26 cellular contexts compared by ENCODE assay signal in the genomic region with DNA sequence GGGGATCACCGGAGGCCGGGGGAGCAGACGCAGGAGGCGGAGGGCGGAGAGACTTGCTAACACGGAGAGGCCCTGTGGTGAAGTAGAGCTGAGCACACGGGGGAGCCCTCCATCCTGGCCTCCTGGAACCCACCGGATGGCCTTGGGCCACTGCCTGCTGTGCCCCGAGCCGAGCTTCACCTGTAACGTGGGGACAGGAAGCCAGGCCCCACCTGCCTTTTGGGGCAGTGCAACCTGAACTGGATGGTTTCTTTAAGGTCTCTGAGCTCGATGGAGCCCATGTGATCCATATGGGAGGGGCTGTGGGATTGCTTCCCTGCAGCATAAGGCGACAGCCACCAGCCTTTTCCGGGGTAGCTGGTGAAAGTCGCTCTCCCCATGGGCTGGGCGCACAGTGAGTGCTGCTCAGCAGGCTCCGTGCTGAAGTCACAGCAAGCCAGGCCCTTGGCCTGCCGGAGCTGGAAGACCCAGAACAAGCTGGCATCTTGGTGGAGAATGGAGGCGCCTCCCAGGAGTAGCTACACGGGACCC. TPM values are rescaled to one million over a fixed set of nuclear protein-coding genes. Genes with fewer than 3 reads are reported as not detected.
DNase-seq lines count a peak whose midpoint lies in the region; ATAC-seq and TF ChIP-seq lines count a peak whose summit lies in the region.
"Had no signal": no experiment of that assay in that cellular context is flagged by ENCODE, and none has a peak within 500 bp of the region (broad histone marks: within the 10 kb centered on the region; RNA-seq: fewer than 3 reads in every experiment).

No MANE protein-coding gene starts in this region.

- H3K79me1 ChIP-seq in neuronal stem cell (ENCODE audit: low read depth, low read length), result no peaks in the 10 kb centered on the region

- H4K8ac ChIP-seq in neuronal stem cell (ENCODE audit: low read depth, low read length), result peak overlapping the region; percentile 43

- H3K4me1 ChIP-seq in BLaER1, result peaks cover 81% of the 10 kb centered on the region
- no peaks in the 10 kb centered on the region for H3K4me1 ChIP-seq in GM23338 (ENCODE audit: insufficient read depth)
- H3K4me1 ChIP-seq in neuronal stem cell (ENCODE audit: control insufficient read depth in 2 of 2, insufficient read depth in 1 of 2, low read depth in 1 of 2, low read length in 2 of 2), result peaks cover 0 to 2% of the 10 kb centered on the region in 2 donors
- H3K4me1 ChIP-seq in BE2C, result no peaks in the 10 kb centered on the region
- H3K4me1 ChIP-seq in SK-N-SH (ENCODE audit: control insufficient read depth in 1 of 2, insufficient read depth in 2 of 2, low read depth in 1 of 2, low read length in 1 of 2), result no peaks in the 10 kb centered on the region; a peak in 1 of 4 replicates
- H3K4me1 ChIP-seq: Peyer's patch had no signal

- TF ChIP-seq CTCF in GM23338 (conservative IDR thresholded peaks at IDR 0.05; ENCODE audit: low read depth in 2 of 2), result no peak
- TF ChIP-seq CTCF in BE2C (IDR thresholded peaks at IDR 0.05; ENCODE audit: low read depth, low read length), result no peak
- no peak for TF ChIP-seq CTCF in SK-N-SH (IDR thresholded peaks at IDR 0.05)

- H3K27me3 ChIP-seq in BLaER1 (no peaks in the 10 kb centered on the region), GM23338 (ENCODE audit: insufficient read depth) (no peaks in the 10 kb centered on the region), neuronal stem cell (ENCODE audit: control insufficient read depth in 3 of 3, insufficient read depth in 3 of 3, low read depth in 1 of 3, low read length in 3 of 3) (no peaks in the 10 kb centered on the region), BE2C (no peaks in the 10 kb centered on the region), SK-N-SH (ENCODE audit: insufficient read depth) (no peaks in the 10 kb centered on the region)
- H3K27me3 ChIP-seq: Peyer's patch had no signal

- DNase-seq in GM23338 (ENCODE audit: low spot score), result no peak
- peak; percentile 42 for DNase-seq in cerebellar cortex (ENCODE audit: low spot score)
- no peak for DNase-seq in neuronal stem cell (ENCODE audit: low spot score)
- no peak for DNase-seq in BE2C
- no peak for DNase-seq in SK-N-SH
- DNase-seq in RKO (ENCODE audit: low spot score), result no peak
- no peak for DNase-seq in islet precursor cell
- DNase-seq: ACHN, Caco-2, EL, GF-D8, IMR-90, MM.1S, NCI-H2029, NCI-H226, NCI-H510A, NCI-H69, Peyer's patch, SIG-M5 had no signal

- no peak for TF ChIP-seq RAD21 in SK-N-SH (IDR thresholded peaks at IDR 0.05; ENCODE audit: low read length)

- WGBS in neuronal stem cell (ENCODE audit: extremely low coverage in 2 of 2, insufficient read length in 2 of 2, insufficient replicate concordance in 1 of 2), 2 donors, result no CpG with 5 or more reads among the region's 20 CpGs
- WGBS in SK-N-SH (ENCODE audit: low lambda C conversion rate), result 90% methylated on average over 6 of the region's 20 CpGs

- no peak overlapping the region for H3K9ac ChIP-seq in BLaER1
- no peak overlapping the region for H3K9ac ChIP-seq in neuronal stem cell (ENCODE audit: low read depth, low read length, poor library complexity)
- H3K9ac ChIP-seq in SK-N-SH, result no peak overlapping the region
- H3K9ac ChIP-seq: KMS-11 had no signal

- H3K4me3 Mint-ChIP-seq in GM23338, result no peak overlapping the region
- H3K4me3 Mint-ChIP-seq: CD4-positive, alpha-beta memory T cell had no signal

- H4K91ac ChIP-seq in neuronal stem cell (ENCODE audit: low read depth, low read length, poor library complexity), result no peak overlapping the region

- CTCF ChIA-PET in SK-N-SH (lab: Yijun Ruan, JAX), result interaction anchor here (0.8 to 1.6 kb wide), 4 partner anchors 21 to 135 kb away, joined by 3 to 7 read pairs (median 3); no protein-coding TSS in a partner anchor

- H3K79me2 ChIP-seq in GM23338 (replicated peaks; ENCODE audit: insufficient read depth), result no peaks in the 10 kb centered on the region
- no peaks in the 10 kb centered on the region for H3K79me2 ChIP-seq in SK-N-SH (ENCODE audit: insufficient read depth)

- peak overlapping the region; percentile 53 for H3K23ac ChIP-seq in neuronal stem cell (ENCODE audit: low read depth, low read length, poor library complexity)

- H2BK5ac ChIP-seq in neuronal stem cell (ENCODE audit: low read length), result peak overlapping the region; percentile 39

- H3K36me3 ChIP-seq in BLaER1, result peaks cover 76% of the 10 kb centered on the region
- H3K36me3 ChIP-seq in GM23338 (ENCODE audit: insufficient read depth), result no peaks in the 10 kb centered on the region
- H3K36me3 ChIP-seq in neuronal stem cell (replicated peaks in 1 of 2; ENCODE audit: control insufficient read depth in 2 of 2, insufficient read depth in 2 of 2, low read length in 2 of 2), result peaks cover 0 to 2% of the 10 kb centered on the region in 2 donors
- H3K36me3 ChIP-seq in BE2C, result no peaks in the 10 kb centered on the region
- no peaks in the 10 kb centered on the region for H3K36me3 ChIP-seq in SK-N-SH (replicated peaks in 1 of 2; ENCODE audit: control insufficient read depth in 1 of 2, insufficient read depth in 2 of 2, low read length in 1 of 2)

- H3K9me2 ChIP-seq in GM23338 (ENCODE audit: insufficient read depth) (no peaks in the 10 kb centered on the region), SK-N-SH (no peaks in the 10 kb centered on the region)

- no peak overlapping the region for H2BK120ac ChIP-seq in neuronal stem cell (ENCODE audit: low read depth, low read length)

- H2BK12ac ChIP-seq in neuronal stem cell (ENCODE audit: low read length), result peak overlapping the region; percentile 31

- no peaks in the 10 kb centered on the region; the same call in 2 of the 3 replicates for H3K4me1 Mint-ChIP-seq in GM23338
- H3K4me1 Mint-ChIP-seq: CD4-positive, alpha-beta memory T cell had no signal

- no peaks in the 10 kb centered on the region for H3F3A ChIP-seq in GM23338 (replicated peaks; ENCODE audit: low read depth)
- H3F3A ChIP-seq in SK-N-SH (replicated peaks; ENCODE audit: insufficient read depth), result no peaks in the 10 kb centered on the region

- H2AFZ ChIP-seq in GM23338 (no peak overlapping the region), neuronal stem cell (ENCODE audit: low read length) (no peak overlapping the region), SK-N-SH (ENCODE audit: low read depth) (no peak overlapping the region)

- H3K27me3 Mint-ChIP-seq in GM23338 (ENCODE audit: insufficient read depth, low read depth, poor library complexity), result peaks cover 12% of the 10 kb centered on the region
- H3K27me3 Mint-ChIP-seq: CD4-positive, alpha-beta memory T cell had no signal

- H3K9me3 Mint-ChIP-seq in GM23338, result no peaks in the 10 kb centered on the region
- H3K9me3 Mint-ChIP-seq: CD4-positive, alpha-beta memory T cell had no signal

- H4K20me1 ChIP-seq in BLaER1 (peaks cover 61% of the 10 kb centered on the region), GM23338 (replicated peaks; ENCODE audit: insufficient read depth) (no peaks in the 10 kb centered on the region), SK-N-SH (ENCODE audit: insufficient read depth) (no peaks in the 10 kb centered on the region)

- no peaks in the 10 kb centered on the region for H3K36me3 Mint-ChIP-seq in GM23338 (ENCODE audit: low read depth)

- H3K4me3 ChIP-seq in BLaER1 (no peak overlapping the region), GM23338 (no peak overlapping the region), neuronal stem cell (ENCODE audit: low read length in 2 of 2) (no peak overlapping the region), BE2C (ENCODE audit: low read depth, low read length) (no peak overlapping the region), SK-N-SH (ENCODE audit: low read depth in 2 of 2, low read length in 1 of 2) (no peak overlapping the region)
- H3K4me3 ChIP-seq: Peyer's patch had no signal

- TF ChIP-seq EP300 in SK-N-SH (IDR thresholded peaks at IDR 0.05; ENCODE audit: borderline replicate concordance in 1 of 2, low read depth in 1 of 2, low read length in 1 of 2), result no peak

- H3K18ac ChIP-seq in neuronal stem cell (ENCODE audit: low read length), result peak overlapping the region; percentile 83

- POLR2A ChIA-PET in SK-N-SH (lab: Yijun Ruan, JAX), result no interaction called here

- H3K27ac Mint-ChIP-seq in GM23338, result no peak overlapping the region

- peak; percentile 25; the same call in 2 of the 3 replicates for ATAC-seq in GM23338
- ATAC-seq: SK-N-SH treated with all-trans-retinoic acid at 6 μM for 48 hours had no signal

- H3K14ac ChIP-seq in neuronal stem cell (ENCODE audit: low read length), result no peak overlapping the region

- H2AK5ac ChIP-seq in neuronal stem cell (ENCODE audit: low read depth, low read length), result peak overlapping the region; percentile 48

- peak overlapping the region; percentile 81 for H2BK15ac ChIP-seq in neuronal stem cell (ENCODE audit: low read length)

- peak overlapping the region; percentile 68 for H3K4me2 ChIP-seq in BLaER1
- no peak overlapping the region for H3K4me2 ChIP-seq in GM23338
- no peak overlapping the region for H3K4me2 ChIP-seq in neuronal stem cell (ENCODE audit: insufficient read depth, low read length, poor library complexity, severe bottlenecking)
- H3K4me2 ChIP-seq in SK-N-SH, result no peak overlapping the region
- H3K4me2 ChIP-seq: KMS-11 had no signal

- no peak overlapping the region for H3K27ac ChIP-seq in BLaER1
- H3K27ac ChIP-seq in GM23338 (ENCODE audit: low read depth), result no peak overlapping the region
- H3K27ac ChIP-seq in neuronal stem cell (replicated peaks; ENCODE audit: low read length), result no peak overlapping the region
- H3K27ac ChIP-seq in SK-N-SH (ENCODE audit: low read depth in 2 of 2, low read length in 1 of 2), result no peak overlapping the region
- H3K27ac ChIP-seq: 22Rv1, KMS-11, Peyer's patch had no signal

- H3K9me3 ChIP-seq in BLaER1 (no peaks in the 10 kb centered on the region), neuronal stem cell (replicated peaks in 1 of 2; ENCODE audit: control insufficient read depth in 2 of 2, insufficient read depth in 1 of 2, low read depth in 1 of 2, low read length in 2 of 2) (no peaks in the 10 kb centered on the region), BE2C (no peaks in the 10 kb centered on the region), SK-N-SH (no peaks in the 10 kb centered on the region)
- H3K9me3 ChIP-seq: Caco-2, Peyer's patch had no signal

- H3K4ac ChIP-seq in neuronal stem cell (ENCODE audit: low read length), result no peak overlapping the region

RNA-seq across cellular contexts. Expression of gene TFF3, which starts 35.8 kb away (rescaled TPM):
- 1.2 TPM in 1 of 2 replicates, not detected in the other for total RNA-seq in GM23338 (2014; rRNA removed; shearing (Covaris generic))
- polyA plus RNA-seq in GM23338 (2016; fragmentation: Nextera tagmentation; extraction: Ambion mirVana) (3.1 and 3.3 TPM in 2 replicates), SK-N-SH (2012; rRNA removed) (not detected in 2 replicates)
- polyA plus RNA-seq in neuronal stem cell (2013, experiment 1 of 2), result not detected
- 0.15 TPM for polyA plus RNA-seq in neuronal stem cell (2013, experiment 2 of 2)
- not detected for polyA plus RNA-seq in BE2C (2012; ENCODE audit: insufficient read depth, insufficient read length, low read depth)
- polyA plus RNA-seq in SK-N-SH (2012; cell fraction: cytosol; rRNA removed), result not detected in 2 replicates
- not detected in 2 replicates for polyA plus RNA-seq in SK-N-SH (2012; cell fraction: nucleus; rRNA removed)
- total RNA-seq: CD4-positive, alpha-beta memory T cell; IMR-90; OCI-LY7 had no signal
- polyA plus RNA-seq: BJ; CD4-positive, alpha-beta memory T cell; IMR-90 had no signal
